In the genomic region with DNA sequence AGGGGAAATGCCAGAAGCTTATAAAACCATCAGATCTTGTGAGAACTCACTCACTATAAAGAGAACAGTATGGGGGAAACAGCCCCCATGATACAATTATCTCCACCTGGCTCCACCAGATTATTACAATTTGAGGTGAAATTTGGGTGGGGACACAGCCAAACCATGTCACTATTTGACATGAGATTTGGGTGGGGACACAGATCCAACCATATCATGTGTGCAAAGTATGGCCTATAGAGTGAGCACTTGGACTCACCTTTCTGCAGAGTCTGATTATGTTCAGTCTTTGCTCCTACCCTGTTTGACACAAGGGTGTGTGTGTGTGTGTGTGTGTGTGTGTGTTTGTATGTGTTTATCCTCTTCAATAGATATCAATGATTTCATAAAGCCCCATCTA, we compare ENCODE assay signal across 32 cellular contexts.
"Had no signal": no experiment of that assay in that cellular context is flagged by ENCODE, and none has a peak within 500 bp of the region (broad histone marks: within the 10 kb centered on the region; RNA-seq: fewer than 3 reads in every experiment).

No MANE protein-coding gene starts in this region.

- H3K4me3 ChIP-seq: ovary, psoas muscle, skin epidermis, smooth muscle cell, spleen, suprapubic skin, testis, tibial artery, transverse colon, upper lobe of right lung, uterus had no signal

- H3K4me1 Mint-ChIP-seq: naive thymus-derived CD8-positive, alpha-beta T cell; stimulated activated memory B cell treated with anti-CD40 and anti-IgM and Interleukin-4, amounts not matched to agents 10 μg/mL and 1 μg/mL and 100 μg/mL, for 72 hours; stimulated activated naive CD8-positive, alpha-beta T cell treated with anti-CD3 and anti-CD28 coated beads, Interleukin-15, amount 100 ng/mL, for 72 hours had no signal

- H3K79me2 ChIP-seq: parathyroid adenoma had no signal

- DNase-seq: naive thymus-derived CD8-positive, alpha-beta T cell; nephron progenitor cell; nucleus accumbens; ovary; psoas muscle; right cardiac atrium; spleen; stimulated activated CD4-positive, alpha-beta T cell treated with anti-CD3 and anti-CD28 coated beads, Interleukin-12 subunit alpha, Interleukin-12 subunit beta, amount 100 ng/mL, for 4 hours; stimulated activated CD4-positive, alpha-beta T cell treated with anti-CD3 and anti-CD28 coated beads, Interleukin-1b, Interleukin-23, amount 100 ng/mL, for 48 hours; stimulated activated CD4-positive, alpha-beta T cell treated with anti-CD3 and anti-CD28 coated beads, Interleukin-4, amount 100 ng/mL, for 1 hour; stimulated activated CD4-positive, alpha-beta T cell treated with anti-CD3 and anti-CD28 coated beads, Interleukin-4, amount 100 ng/mL, for 4 hours; stimulated activated CD8-positive, alpha-beta memory T cell treated with anti-CD3 and anti-CD28 coated beads, Interleukin-4, amount 100 ng/mL, for 48 hours; stimulated activated naive CD4-positive, alpha-beta T cell; stimulated activated naive CD8-positive, alpha-beta T cell treated with anti-CD3 and anti-CD28 coated beads, Interleukin-15, amount 100 ng/mL, for 72 hours; stimulated activated naive CD8-positive, alpha-beta T cell treated with anti-CD3 and anti-CD28 coated beads, Interleukin-15, Interleukin-2, amounts not matched to agents 100 U/mL and 50 U/mL, for 24 hours; substantia nigra; testis; tibial artery; transverse colon; upper lobe of right lung; uterus had no signal

- H2AFZ ChIP-seq: parathyroid adenoma had no signal

- H3K27me3 ChIP-seq: neutrophil, ovary, testis, upper lobe of right lung, uterus had no signal

- H3K4me1 ChIP-seq: parathyroid adenoma, psoas muscle, tibial artery, upper lobe of right lung, uterus had no signal

- H3K27me3 Mint-ChIP-seq: stimulated activated memory B cell treated with anti-CD40 and anti-IgM and Interleukin-4, amounts not matched to agents 10 μg/mL and 1 μg/mL and 100 μg/mL, for 72 hours had no signal

- H3K27ac Mint-ChIP-seq: naive thymus-derived CD8-positive, alpha-beta T cell; natural killer cell treated with Interleukin-12 subunit alpha and Interleukin-12 subunit beta and Interleukin-15 and Interleukin-18, amount 100 ng/mL, for 72 hours; nephron progenitor cell; progenitor cell of endocrine pancreas; stimulated activated memory B cell treated with anti-CD40 and anti-IgM and Interleukin-4, amounts not matched to agents 10 μg/mL and 1 μg/mL and 100 μg/mL, for 72 hours; stimulated activated naive CD8-positive, alpha-beta T cell treated with anti-CD3 and anti-CD28 coated beads, Interleukin-15, amount 100 ng/mL, for 72 hours; type B pancreatic cell had no signal

- ATAC-seq: naive thymus-derived CD8-positive, alpha-beta T cell; psoas muscle; right cardiac atrium; sciatic nerve; stimulated activated memory B cell treated with anti-CD40 and anti-IgM and Interleukin-4, amounts not matched to agents 10 μg/mL and 1 μg/mL and 100 μg/mL, for 72 hours; stimulated activated naive CD8-positive, alpha-beta T cell treated with anti-CD3 and anti-CD28 coated beads, Interleukin-15, amount 100 ng/mL, for 72 hours; stimulated activated naive CD8-positive, alpha-beta T cell treated with anti-CD3 and anti-CD28 coated beads, Interleukin-15, Interleukin-2, amounts not matched to agents 100 U/mL and 50 U/mL, for 24 hours; upper lobe of right lung had no signal

- H3K9ac ChIP-seq: parathyroid adenoma had no signal

- H3K4me2 ChIP-seq: smooth muscle cell had no signal

- H3K27ac ChIP-seq: neutrophil, ovary, parathyroid adenoma, psoas muscle, skin epidermis, spleen, suprapubic skin, testis, tibial artery, transverse colon, upper lobe of right lung, uterus had no signal

- H3K36me3 ChIP-seq: neutrophil, ovary, spleen, suprapubic skin, tibial artery, transverse colon, upper lobe of right lung, uterus had no signal

- H3K9me3 Mint-ChIP-seq: natural killer cell treated with Interleukin-12 subunit alpha and Interleukin-12 subunit beta and Interleukin-15 and Interleukin-18, amount 100 ng/mL, for 72 hours; nephron progenitor cell; neural crest cell; stimulated activated naive CD8-positive, alpha-beta T cell treated with anti-CD3 and anti-CD28 coated beads, Interleukin-15, amount 100 ng/mL, for 72 hours had no signal

- H3K36me3 Mint-ChIP-seq: naive thymus-derived CD8-positive, alpha-beta T cell; natural killer cell treated with Interleukin-12 subunit alpha and Interleukin-12 subunit beta and Interleukin-15 and Interleukin-18, amount 100 ng/mL, for 72 hours; stimulated activated memory B cell treated with anti-CD40 and anti-IgM and Interleukin-4, amounts not matched to agents 10 μg/mL and 1 μg/mL and 100 μg/mL, for 72 hours; type B pancreatic cell had no signal

- H3K9me3 ChIP-seq: neutrophil, ovary, psoas muscle, suprapubic skin, testis, tibial artery, transverse colon, upper lobe of right lung, uterus had no signal

- H3K4me3 Mint-ChIP-seq: naive thymus-derived CD8-positive, alpha-beta T cell; natural killer cell treated with Interleukin-12 subunit alpha and Interleukin-12 subunit beta and Interleukin-15 and Interleukin-18, amount 100 ng/mL, for 72 hours; nephron progenitor cell; neural crest cell; stimulated activated memory B cell treated with anti-CD40 and anti-IgM and Interleukin-4, amounts not matched to agents 10 μg/mL and 1 μg/mL and 100 μg/mL, for 72 hours; stimulated activated naive CD8-positive, alpha-beta T cell treated with anti-CD3 and anti-CD28 coated beads, Interleukin-15, amount 100 ng/mL, for 72 hours; type B pancreatic cell had no signal
